In genomic region chr11:44567876-44568256, GRCh38 we compare ENCODE assay signal across 13 cellular contexts. TPM values are rescaled to one million over a fixed set of nuclear protein-coding genes. Genes with fewer than 3 reads are reported as not detected.
A peak's percentile ranks its signal among the peaks of the same experiment; 100 is the strongest.
DNase-seq lines count a peak whose midpoint lies in the region; ATAC-seq and TF ChIP-seq lines count a peak whose summit lies in the region.
"Had no signal": no experiment of that assay in that cellular context is flagged by ENCODE, and none has a peak within 500 bp of the region (broad histone marks: within the 10 kb centered on the region; RNA-seq: fewer than 3 reads in every experiment).

No MANE protein-coding gene starts in this region.

- no peaks in the 10 kb centered on the region for H3K9me3 Mint-ChIP-seq in T-helper 1 cell treated with Interleukin-12 subunit alpha and Interleukin-12 subunit beta and Interleukin-4 antibody, amounts not matched to agents 30 μg/mL and 1 μg/mL, for 36 hours
- H3K9me3 Mint-ChIP-seq in stimulated activated memory B cell treated with anti-CD40 and anti-IgM and Interleukin-4, amounts not matched to agents 10 μg/mL and 1 μg/mL and 100 μg/mL, for 72 hours: no peaks in the 10 kb centered on the region
- H3K9me3 Mint-ChIP-seq: H9 had no signal

- no peak overlapping the region for H3K56ac ChIP-seq in mesendoderm (ENCODE audit: low read length)

- H3K27me3 ChIP-seq in foreskin keratinocyte (no peaks in the 10 kb centered on the region), mesendoderm (ENCODE audit: insufficient read depth, low read length, poor library complexity) (no peaks in the 10 kb centered on the region)
- H3K27me3 ChIP-seq: colonic mucosa, heart left ventricle had no signal

- H4K8ac ChIP-seq in mesendoderm (ENCODE audit: low read depth, low read length): no peak overlapping the region

- H3K27ac Mint-ChIP-seq in T-helper 1 cell treated with Interleukin-12 subunit alpha and Interleukin-12 subunit beta and Interleukin-4 antibody, amounts not matched to agents 30 μg/mL and 1 μg/mL, for 36 hours: peak overlapping the region; percentile 87
- peak overlapping the region; percentile 98 for H3K27ac Mint-ChIP-seq in T-helper 17 cell
- peak overlapping the region; percentile 84 for H3K27ac Mint-ChIP-seq in stimulated activated memory B cell treated with anti-CD40 and anti-IgM and Interleukin-4, amounts not matched to agents 10 μg/mL and 1 μg/mL and 100 μg/mL, for 72 hours

- no peak overlapping the region for H3K4me3 ChIP-seq in mesendoderm (ENCODE audit: low read length)
- H3K4me3 ChIP-seq: colonic mucosa had no signal

- H4K5ac ChIP-seq in mesendoderm (ENCODE audit: low read length): no peak overlapping the region

- H3K4me2 ChIP-seq in mesendoderm (ENCODE audit: low read length): no peak overlapping the region

- H2AK5ac ChIP-seq in mesendoderm (ENCODE audit: low read length): no peak overlapping the region

- H3K36me3 ChIP-seq in mesendoderm (ENCODE audit: control insufficient read depth, insufficient read depth, low read length): no peaks in the 10 kb centered on the region
- H3K36me3 ChIP-seq: colonic mucosa, heart left ventricle had no signal

- H3K4ac ChIP-seq in mesendoderm (ENCODE audit: low read depth, low read length): no peak overlapping the region

- H2BK15ac ChIP-seq in mesendoderm (replicated peaks; ENCODE audit: low read depth): no peak overlapping the region

- ATAC-seq in T-helper 17 cell (no peak), foreskin keratinocyte (no peak), Right ventricle myocardium superior (ENCODE audit: poor library complexity) (no peak)
- no peak for ATAC-seq in stimulated activated memory B cell treated with anti-CD40 and anti-IgM and Interleukin-4, amounts not matched to agents 10 μg/mL and 1 μg/mL and 100 μg/mL, for 72 hours
- ATAC-seq: heart left ventricle had no signal

- no peaks in the 10 kb centered on the region for H3K79me1 ChIP-seq in mesendoderm (ENCODE audit: low read length)

- no peak overlapping the region for H2BK120ac ChIP-seq in mesendoderm (ENCODE audit: low read depth, low read length)

- H3K4me1 Mint-ChIP-seq in T-helper 1 cell treated with Interleukin-12 subunit alpha and Interleukin-12 subunit beta and Interleukin-4 antibody, amounts not matched to agents 30 μg/mL and 1 μg/mL, for 36 hours (ENCODE audit: low read depth): peaks cover 58% of the 10 kb centered on the region
- H3K4me1 Mint-ChIP-seq in T-helper 17 cell: peaks cover 66% of the 10 kb centered on the region
- peaks cover 71% of the 10 kb centered on the region for H3K4me1 Mint-ChIP-seq in stimulated activated memory B cell treated with anti-CD40 and anti-IgM and Interleukin-4, amounts not matched to agents 10 μg/mL and 1 μg/mL and 100 μg/mL, for 72 hours

- intact Hi-C loops in Right ventricle myocardium superior (cut with DNase I): no loop called here

- peak overlapping the region; percentile 91 for H3K4me3 Mint-ChIP-seq in T-helper 1 cell treated with Interleukin-12 subunit alpha and Interleukin-12 subunit beta and Interleukin-4 antibody, amounts not matched to agents 30 μg/mL and 1 μg/mL, for 36 hours
- peak overlapping the region; percentile 94 for H3K4me3 Mint-ChIP-seq in T-helper 17 cell
- H3K4me3 Mint-ChIP-seq in stimulated activated memory B cell treated with anti-CD40 and anti-IgM and Interleukin-4, amounts not matched to agents 10 μg/mL and 1 μg/mL and 100 μg/mL, for 72 hours: peak overlapping the region; percentile 91

- H3K27me3 Mint-ChIP-seq in T-helper 1 cell treated with Interleukin-12 subunit alpha and Interleukin-12 subunit beta and Interleukin-4 antibody, amounts not matched to agents 30 μg/mL and 1 μg/mL, for 36 hours (ENCODE audit: low read depth): no peaks in the 10 kb centered on the region
- no peaks in the 10 kb centered on the region for H3K27me3 Mint-ChIP-seq in T-helper 17 cell
- H3K27me3 Mint-ChIP-seq in stimulated activated memory B cell treated with anti-CD40 and anti-IgM and Interleukin-4, amounts not matched to agents 10 μg/mL and 1 μg/mL and 100 μg/mL, for 72 hours: no peaks in the 10 kb centered on the region

- DNase-seq in T-helper 1 cell (no peak), T-helper 17 cell (no peak), foreskin keratinocyte (no peak), mesendoderm (no peak), AML-193 (lab: John Stamatoyannopoulos, UW) (no peak), Right ventricle myocardium superior (no peak)
- DNase-seq: colonic mucosa, H9, heart left ventricle, NCI-H82 had no signal

- no CpG with 5 or more reads among the region's 4 CpGs for WGBS in mesendoderm (ENCODE audit: extremely low coverage, insufficient coverage, low lambda C conversion rate)

- no peak overlapping the region for H3K9ac ChIP-seq in mesendoderm (ENCODE audit: low read length)

- peaks cover 43% of the 10 kb centered on the region for H3K36me3 Mint-ChIP-seq in T-helper 1 cell treated with Interleukin-12 subunit alpha and Interleukin-12 subunit beta and Interleukin-4 antibody, amounts not matched to agents 30 μg/mL and 1 μg/mL, for 36 hours (ENCODE audit: low read depth)
- peaks cover 2% of the 10 kb centered on the region for H3K36me3 Mint-ChIP-seq in T-helper 17 cell (ENCODE audit: low read depth)
- peaks cover 47% of the 10 kb centered on the region for H3K36me3 Mint-ChIP-seq in stimulated activated memory B cell treated with anti-CD40 and anti-IgM and Interleukin-4, amounts not matched to agents 10 μg/mL and 1 μg/mL and 100 μg/mL, for 72 hours

- H2BK5ac ChIP-seq in mesendoderm (ENCODE audit: low read length): no peak overlapping the region

- no peak overlapping the region for H3K23ac ChIP-seq in mesendoderm (ENCODE audit: low read length)

- TF ChIP-seq CTCF in foreskin keratinocyte (conservative IDR thresholded peaks at IDR 0.05): no peak

- peaks cover 47% of the 10 kb centered on the region for H3K4me1 ChIP-seq in foreskin keratinocyte
- H3K4me1 ChIP-seq in mesendoderm (ENCODE audit: control insufficient read depth, low read depth, low read length): peaks cover 3% of the 10 kb centered on the region

- no peak overlapping the region for H3K18ac ChIP-seq in mesendoderm (ENCODE audit: low read length)

- H3K9me3 ChIP-seq in T-helper 17 cell (ENCODE audit: control insufficient read depth, low read length, poor library complexity, severe bottlenecking): no peaks in the 10 kb centered on the region
- H3K9me3 ChIP-seq: colonic mucosa, heart left ventricle had no signal

- peak overlapping the region; percentile 5 for H3K27ac ChIP-seq in foreskin keratinocyte
- H3K27ac ChIP-seq in mesendoderm (ENCODE audit: low read depth, low read length): no peak overlapping the region
- H3K27ac ChIP-seq: 22Rv1 had no signal

- H3K79me2 ChIP-seq in mesendoderm (ENCODE audit: control insufficient read depth, insufficient read depth, low read length): no peaks in the 10 kb centered on the region

RNA-seq across cellular contexts. Expression of gene CD82, which starts 2.4 kb away (rescaled TPM):
- 100 to 1,000 TPM; 112 to 146 TPM for total RNA-seq in T-helper 17 cell
- total RNA-seq in foreskin keratinocyte: 91.8 and 97.5 TPM in 2 replicates
- 207 and 211 TPM in 2 replicates for polyA plus RNA-seq in foreskin keratinocyte
- polyA plus RNA-seq in mesendoderm (2013, experiment 1 of 2): 0.81 TPM
- 0.91 TPM for polyA plus RNA-seq in mesendoderm (2013, experiment 2 of 2)
- 54.6 TPM for total RNA-seq in Right ventricle myocardium superior
